ENCODE assay signal across 1 cellular context in genomic region chr17:19368119-19368660, GRCh38.
TF ChIP-seq lines count a peak whose summit lies in the region.

No MANE protein-coding gene starts in this region.

TF ChIP-seq in IMR-90, 13 proteins besides CTCF, POLR2A, EP300 and RAD21:
- TF ChIP-seq NFE2L2 (IDR thresholded peaks at IDR 0.05; ENCODE audit: low read depth, low read length) (no peak), MAFK (IDR thresholded peaks at IDR 0.05; ENCODE audit: low read depth, low read length) (no peak)
